9 cellular contexts compared by ENCODE assay signal in genomic region chr9:88535226-88535931, GRCh38. TPM values are rescaled to one million over a fixed set of nuclear protein-coding genes. Genes with fewer than 3 reads are reported as not detected.
DNase-seq lines count a peak whose midpoint lies in the region; ATAC-seq and FAIRE-seq lines count a peak whose summit lies in the region.
"Had no signal": no experiment of that assay in that cellular context is flagged by ENCODE, and none has a peak within 500 bp of the region (broad histone marks: within the 10 kb centered on the region; RNA-seq: fewer than 3 reads in every experiment).

No MANE protein-coding gene starts in this region.

- peak overlapping the region; percentile 86 for H3K4me2 ChIP-seq in skeletal muscle satellite cell (ENCODE audit: low read length)

- peak overlapping the region; percentile 62 for H3K9ac ChIP-seq in skeletal muscle satellite cell (ENCODE audit: low read depth, low read length)

- FAIRE-seq in HTR-8/SVneo (lab: Jason Lieb, UNC) (peak; percentile 51), urothelium cell line (lab: Jason Lieb, UNC) (no peak)
- FAIRE-seq: TTC549 had no signal

- H3K9me3 Mint-ChIP-seq in activated T-cell treated with anti-CD3 and anti-CD28 coated beads, Interleukin-2, amount 50 U/mL, for 72 hours = no peaks in the 10 kb centered on the region

- H3K27ac ChIP-seq in right cardiac atrium (ENCODE audit: low read length) = no peak overlapping the region

- peaks cover 54% of the 10 kb centered on the region for H3K27me3 Mint-ChIP-seq in activated T-cell treated with anti-CD3 and anti-CD28 coated beads, Interleukin-2, amount 50 U/mL, for 72 hours (ENCODE audit: low read depth)

- ATAC-seq in activated T-cell treated with anti-CD3 and anti-CD28 coated beads, Interleukin-2, amount 50 U/mL, for 72 hours (replicated peaks in 1 of 2) = peak; percentile 36 to 37
- no peak for ATAC-seq in right cardiac atrium
- no peak for ATAC-seq in GM21528 (IDR thresholded peaks at IDR 0.05; ENCODE audit: low FRiP score, unreplicated experiment)
- ATAC-seq in HG02885 (IDR thresholded peaks at IDR 0.05; ENCODE audit: poor library complexity, unreplicated experiment) = no peak

- H3K36me3 ChIP-seq in skeletal muscle satellite cell (ENCODE audit: insufficient read depth, low read length) = no peaks in the 10 kb centered on the region

- 3% methylated on average over 67 of the region's 67 CpGs for WGBS in right cardiac atrium

- peak overlapping the region; percentile 65 to 68 for H3K4me3 Mint-ChIP-seq in activated T-cell treated with anti-CD3 and anti-CD28 coated beads, Interleukin-2, amount 50 U/mL, for 72 hours

- H3K4me1 ChIP-seq in right cardiac atrium (ENCODE audit: control insufficient read depth, insufficient read depth, low read length) = peaks cover 4% of the 10 kb centered on the region
- H3K4me1 ChIP-seq in skeletal muscle satellite cell (ENCODE audit: control insufficient read depth, insufficient read depth, low read length) = peaks cover 55% of the 10 kb centered on the region

- H3K4me3 ChIP-seq in right cardiac atrium (ENCODE audit: low read length) (peak overlapping the region; percentile 34), skeletal muscle satellite cell (ENCODE audit: low read length) (peak overlapping the region; percentile 73)

- peaks cover 10% of the 10 kb centered on the region for H3K4me1 Mint-ChIP-seq in activated T-cell treated with anti-CD3 and anti-CD28 coated beads, Interleukin-2, amount 50 U/mL, for 72 hours (ENCODE audit: low read depth)

- DNase-seq in HTR-8/SVneo (ENCODE audit: insufficient read length, low spot score) (no peak), right cardiac atrium (peak in 1 of 3 donors; percentile 66), urothelium cell line (ENCODE audit: low spot score) (no peak), DMS153 (lab: John Stamatoyannopoulos, UW) (no peak)
- DNase-seq in activated T-cell treated with anti-CD3 and anti-CD28 coated beads, Interleukin-2, amount 50 U/mL, for 72 hours = no peak

- H3K27me3 ChIP-seq in right cardiac atrium (ENCODE audit: control insufficient read depth, insufficient read depth) = no peaks in the 10 kb centered on the region
- H3K27me3 ChIP-seq in skeletal muscle satellite cell (ENCODE audit: control insufficient read depth, insufficient read depth, low read length) = no peaks in the 10 kb centered on the region

- H3K27ac Mint-ChIP-seq in activated T-cell treated with anti-CD3 and anti-CD28 coated beads, Interleukin-2, amount 50 U/mL, for 72 hours = no peak overlapping the region

- no peaks in the 10 kb centered on the region for H3K9me3 ChIP-seq in right cardiac atrium (ENCODE audit: control insufficient read depth, low read length)
- no peaks in the 10 kb centered on the region for H3K9me3 ChIP-seq in skeletal muscle satellite cell (replicated peaks; ENCODE audit: low read length)

- H3K36me3 Mint-ChIP-seq in activated T-cell treated with anti-CD3 and anti-CD28 coated beads, Interleukin-2, amount 50 U/mL, for 72 hours (ENCODE audit: insufficient read depth in 2 of 2) = peaks cover 2% of the 10 kb centered on the region in 2 donors

- intact Hi-C loops in right cardiac atrium (cut with DNase I) = no loop called here

RNA-seq across cellular contexts. Expression of gene NXNL2, which starts 0.4 kb away (rescaled TPM):
- total RNA-seq in activated T-cell treated with anti-CD3 and anti-CD28 coated beads, Interleukin-2, amount 50 U/mL, for 72 hours = not detected
- under 1 TPM in 2 of 4 donors, not detected in 2; 0.23 to 0.25 TPM for total RNA-seq in right cardiac atrium
- 0.07 TPM for polyA plus RNA-seq in right cardiac atrium
- not detected in 2 replicates for total RNA-seq in skeletal muscle satellite cell (2012; rRNA removed)

Comparison
In these comparisons a context has a peak if more than half of its experiments do, and no peak if none do; other contexts are left out.
1. ATAC-seq: peak in activated T-cell treated with anti-CD3 and anti-CD28 coated beads, Interleukin-2, amount 50 U/mL, for 72 hours (2 of 2); none in right cardiac atrium (0 of 2), GM21528 (single experiment) and HG02885 (single experiment).